Comparison of ENCODE assay signal across 18 cellular contexts in the genomic region with DNA sequence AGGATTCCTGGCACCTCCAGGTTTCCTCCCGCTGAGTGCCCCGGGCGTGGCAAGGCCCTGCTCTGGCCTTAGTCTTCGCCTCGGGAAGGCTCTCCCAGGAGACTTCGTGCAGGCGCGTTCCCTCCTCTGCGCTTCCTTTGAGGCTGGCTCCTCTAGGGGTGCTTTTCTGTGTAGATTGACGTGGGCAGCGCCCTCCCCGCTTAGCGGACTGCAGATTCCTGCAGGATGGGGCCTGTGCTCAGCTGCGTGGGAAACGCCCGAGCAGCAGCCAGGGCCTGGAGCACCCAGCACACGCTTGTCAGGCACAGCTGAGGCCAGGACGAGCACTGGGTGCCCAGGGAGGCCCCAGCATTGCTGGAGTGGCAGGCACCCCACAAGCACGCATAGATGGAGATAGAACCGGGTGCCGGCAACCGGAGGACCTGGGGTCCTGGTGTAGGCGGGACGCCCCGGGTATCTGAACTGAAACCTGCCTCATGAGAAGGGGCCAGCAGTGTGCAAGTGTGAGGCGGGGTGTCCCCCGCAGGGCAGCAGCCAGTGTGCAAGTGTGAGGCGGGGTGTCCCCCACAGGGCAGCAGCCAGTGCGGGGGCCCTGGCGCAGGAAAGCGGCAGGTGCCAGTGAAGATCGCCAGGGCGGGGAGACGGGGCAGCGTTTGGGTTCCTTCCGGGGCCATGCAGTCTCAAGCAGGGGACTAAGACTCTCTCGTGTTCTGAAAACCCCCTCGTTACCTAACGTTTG. TPM values are rescaled to one million over a fixed set of nuclear protein-coding genes. Genes with fewer than 3 reads are reported as not detected.
DNase-seq lines count a peak whose midpoint lies in the region; ATAC-seq and TF ChIP-seq lines count a peak whose summit lies in the region.
"Had no signal": no experiment of that assay in that cellular context is flagged by ENCODE, and none has a peak within 500 bp of the region (broad histone marks: within the 10 kb centered on the region; RNA-seq: fewer than 3 reads in every experiment).

No MANE protein-coding gene starts in this region.

- peaks cover 3% of the 10 kb centered on the region for H3K9me3 Mint-ChIP-seq in activated CD4-positive, alpha-beta memory T cell treated with anti-CD3 and anti-CD28 coated beads for 36 hours

- H3K4me3 Mint-ChIP-seq in activated CD4-positive, alpha-beta memory T cell treated with anti-CD3 and anti-CD28 coated beads for 36 hours, result no peak overlapping the region

- CTCF ChIA-PET in HCT116 (lab: Charles Lee), result no interaction called here
- CTCF ChIA-PET in activated CD4-positive, alpha-beta memory T cell treated with anti-CD3 and anti-CD28 coated beads for 36 hours (lab: Charles Lee), result no interaction called here

- RAD21 ChIA-PET in HCT116 (lab: Charles Lee; ENCODE audit: low non-redundant PET in 1 of 2, low total read pairs in 2 of 2, uncharacterized antibody in 2 of 2, unreplicated experiment in 2 of 2), result no interaction called here

- peak overlapping the region in 2 of 11 experiments; percentile 15 to 28; a peak in 2 of 22 replicates for H3K4me2 ChIP-seq in BLaER1 treated with 17β-estradiol and CSF1 and Interleukin-3, amounts not matched to agents 10 nM and 100 nM
- H3K4me2 ChIP-seq in HCT116 (ENCODE audit: low read length), result no peak overlapping the region
- H3K4me2 ChIP-seq: GM23338 had no signal

- peaks cover 4% of the 10 kb centered on the region for H3K27me3 Mint-ChIP-seq in activated CD4-positive, alpha-beta memory T cell treated with anti-CD3 and anti-CD28 coated beads for 36 hours

- no peaks in the 10 kb centered on the region for H3K27me3 ChIP-seq in BLaER1 treated with 17β-estradiol and CSF1 and Interleukin-3, amounts not matched to agents 10 nM and 100 nM
- no peaks in the 10 kb centered on the region for H3K27me3 ChIP-seq in HCT116 (ENCODE audit: insufficient read depth, low read length)
- no peaks in the 10 kb centered on the region for H3K27me3 ChIP-seq in dorsolateral prefrontal cortex
- H3K27me3 ChIP-seq in psoas muscle (ENCODE audit: insufficient read depth in 3 of 3, low read length in 2 of 3), result no peaks in the 10 kb centered on the region

- WGBS in psoas muscle, 3 donors, result 68 to 82% (median 75%) methylated on average over 36 to 39 of the region's 39 CpGs

- DNase-seq in HCT116 (ENCODE audit: low read depth, low spot score) (no peak), dorsolateral prefrontal cortex (peak in 2 of 10 donors; percentile 47 to 64), psoas muscle (no peak)
- DNase-seq in activated CD4-positive, alpha-beta memory T cell treated with anti-CD3 and anti-CD28 coated beads for 36 hours, result no peak
- DNase-seq in activated CD4-positive, alpha-beta T cell treated with anti-CD3 and anti-CD28 coated beads for 48 hours, result no peak
- DNase-seq: ACHN; AML-193; Calu3; CD4-positive, alpha-beta memory T cell; DMS53; KG1; NCI-H1436; NCI-H2029 treated with DMSO at 0.1 percent for 48 hours; NCI-H524; SIG-M5 had no signal

- no peak for TF ChIP-seq RAD21 in HCT116 (IDR thresholded peaks at IDR 0.05; ENCODE audit: low read depth)

- peaks cover 15% of the 10 kb centered on the region for H3K79me2 ChIP-seq in HCT116 (ENCODE audit: insufficient read depth, low read length)

- BruUV-seq in HCT116 (replicated peaks; lab: Mats Ljungman, UMichigan), result no TSS peak

- H3K27ac ChIP-seq in BLaER1 treated with 17β-estradiol and CSF1 and Interleukin-3, amounts not matched to agents 10 nM and 100 nM, result no peak overlapping the region
- H3K27ac ChIP-seq in HCT116 (ENCODE audit: low read depth, low read length), result peak overlapping the region; percentile 20; the same call in 1 of the 2 replicates
- peak overlapping the region; percentile 55 to 100 (median 96) for H3K27ac ChIP-seq in dorsolateral prefrontal cortex
- H3K27ac ChIP-seq in psoas muscle, result peak overlapping the region; percentile 30

- peaks cover 19% of the 10 kb centered on the region for H3K36me3 Mint-ChIP-seq in activated CD4-positive, alpha-beta memory T cell treated with anti-CD3 and anti-CD28 coated beads for 36 hours

- H3K27ac Mint-ChIP-seq in activated CD4-positive, alpha-beta memory T cell treated with anti-CD3 and anti-CD28 coated beads for 36 hours, result no peak overlapping the region
- H3K27ac Mint-ChIP-seq: GM23338 had no signal

- H4K20me1 ChIP-seq in BLaER1 treated with 17β-estradiol and CSF1 and Interleukin-3, amounts not matched to agents 10 nM and 100 nM, result peaks cover 20 to 66% (median 36%) of the 10 kb centered on the region in 11 experiments; a peak in 18 of 22 replicates
- no peaks in the 10 kb centered on the region for H4K20me1 ChIP-seq in HCT116 (ENCODE audit: insufficient read depth)

- ATAC-seq in HCT116 (no peak), psoas muscle (no peak), HG02610 (IDR thresholded peaks at IDR 0.05; ENCODE audit: unreplicated experiment) (no peak)
- ATAC-seq: GM23338 had no signal

- intact Hi-C loops in HCT116 (cut with micrococcal nuclease), result no loop called here
- intact Hi-C loops in dorsolateral prefrontal cortex (cut with DNase I), result no loop called here
- intact Hi-C loops in psoas muscle (cut with DNase I), result no loop called here
- intact Hi-C loops in activated CD4-positive, alpha-beta memory T cell treated with anti-CD3 and anti-CD28 coated beads for 36 hours (cut with micrococcal nuclease), result no loop called here

- H3K4me1 ChIP-seq in BLaER1 treated with 17β-estradiol and CSF1 and Interleukin-3, amounts not matched to agents 10 nM and 100 nM, result peaks cover 16 to 34% (median 24%) of the 10 kb centered on the region in 10 experiments
- H3K4me1 ChIP-seq in HCT116 (ENCODE audit: control insufficient read depth in 1 of 2, insufficient read depth in 2 of 2, low read length in 2 of 2) (peaks cover 5 to 16% of the 10 kb centered on the region in 2 experiments), psoas muscle (peaks cover 40% of the 10 kb centered on the region)

- TF ChIP-seq CTCF in HCT116 (IDR thresholded peaks at IDR 0.05 in 2 of 3, conservative IDR thresholded peaks at IDR 0.05 in 1 of 3; ENCODE audit: borderline replicate concordance in 1 of 3, insufficient read depth in 1 of 3, low read depth in 2 of 3, low read length in 2 of 3) (no peak), dorsolateral prefrontal cortex (IDR thresholded peaks at IDR 0.05 in 54 of 56, conservative IDR thresholded peaks at IDR 0.05 in 2 of 56; ENCODE audit: low read depth in 1 of 56, partially characterized antibody in 56 of 56) (no peak), psoas muscle (IDR thresholded peaks at IDR 0.05) (no peak)

- TF ChIP-seq POLR2A in HCT116 (IDR thresholded peaks at IDR 0.05; ENCODE audit: borderline replicate concordance, extremely low read depth, insufficient read depth, insufficient read length), result no peak

- POLR2A ChIA-PET in HCT116 (lab: Charles Lee), result interaction anchor here (0.6 kb wide), 1 partner anchor 118 kb away, joined by 3 read pairs; no protein-coding TSS in a partner anchor
- POLR2A ChIA-PET in activated CD4-positive, alpha-beta memory T cell treated with anti-CD3 and anti-CD28 coated beads for 36 hours (lab: Charles Lee), result interaction anchor here (0.6 kb wide), 1 partner anchor 330 kb away, joined by 3 read pairs; no protein-coding TSS in a partner anchor

- H3K4me3 ChIP-seq in BLaER1 treated with 17β-estradiol and CSF1 and Interleukin-3, amounts not matched to agents 10 nM and 100 nM, result no peak overlapping the region
- H3K4me3 ChIP-seq in HCT116 (replicated peaks in 1 of 2; ENCODE audit: low read depth in 1 of 2, low read length in 2 of 2) (no peak overlapping the region), dorsolateral prefrontal cortex (peak overlapping the region in 44 of 59 donors; percentile 4 to 62 (median 32)), psoas muscle (no peak overlapping the region)
- H3K4me3 ChIP-seq: GM23338 had no signal

- H3K9ac ChIP-seq in BLaER1 treated with 17β-estradiol and CSF1 and Interleukin-3, amounts not matched to agents 10 nM and 100 nM, result peak overlapping the region in 7 of 11 experiments; percentile 18 to 94 (median 42); a peak in 6 of 22 replicates
- no peak overlapping the region for H3K9ac ChIP-seq in HCT116 (ENCODE audit: low read length)

- peaks cover 23% of the 10 kb centered on the region for H3K4me1 Mint-ChIP-seq in activated CD4-positive, alpha-beta memory T cell treated with anti-CD3 and anti-CD28 coated beads for 36 hours (ENCODE audit: low read depth)

- H3K36me3 ChIP-seq in BLaER1 treated with 17β-estradiol and CSF1 and Interleukin-3, amounts not matched to agents 10 nM and 100 nM, result peaks cover 41 to 62% (median 60%) of the 10 kb centered on the region in 11 experiments
- peaks cover 0 to 9% of the 10 kb centered on the region in 2 experiments; a peak in 2 of 4 replicates for H3K36me3 ChIP-seq in HCT116 (ENCODE audit: control insufficient read depth in 1 of 2, insufficient read depth in 2 of 2, low read length in 2 of 2)
- H3K36me3 ChIP-seq in psoas muscle (ENCODE audit: insufficient read depth in 1 of 2, low read depth in 1 of 2), result peaks cover 5 to 55% of the 10 kb centered on the region in 2 donors

- H3K9me2 ChIP-seq in HCT116 (ENCODE audit: insufficient read depth), result no peaks in the 10 kb centered on the region

- no peak overlapping the region for H2AFZ ChIP-seq in HCT116 (ENCODE audit: low read depth, low read length, poor library complexity, severe bottlenecking)
- H2AFZ ChIP-seq: GM23338 had no signal

- no peaks in the 10 kb centered on the region for H3K9me3 ChIP-seq in BLaER1 treated with 17β-estradiol and CSF1 and Interleukin-3, amounts not matched to agents 10 nM and 100 nM (replicated peaks in 1 of 11)
- H3K9me3 ChIP-seq in HCT116 (ENCODE audit: control insufficient read depth in 1 of 2, insufficient read depth in 1 of 2, low read depth in 1 of 2, low read length in 2 of 2) (no peaks in the 10 kb centered on the region), psoas muscle (no peaks in the 10 kb centered on the region)

RNA-seq across cellular contexts. Expression of a gene that starts 3.4 kb away (rescaled TPM):
- total RNA-seq in HCT116 (2021; ENCODE audit: unreplicated experiment) (114 TPM), dorsolateral prefrontal cortex (100 to 1,000 TPM; 105 to 222 (median 151) TPM), psoas muscle (100 to 1,000 TPM; 230 to 338 (median 308) TPM)
- polyA plus RNA-seq in HCT116 (2012), result 110 and 137 TPM in 2 replicates
- 100 to 1,000 TPM; 177 to 423 (median 294) TPM for polyA plus RNA-seq in psoas muscle
- total RNA-seq in activated CD4-positive, alpha-beta memory T cell treated with anti-CD3 and anti-CD28 coated beads for 36 hours, result 100 to 1,000 TPM; 117 to 119 TPM

RNA-seq across cellular contexts. Expression of a gene that starts 14.2 kb away (rescaled TPM):
- total RNA-seq in HCT116 (2021; ENCODE audit: unreplicated experiment) (102 TPM), dorsolateral prefrontal cortex (10 to 100 TPM; 30.0 to 91.1 (median 47.4) TPM), psoas muscle (100 to 1,000 TPM; 227 to 339 (median 232) TPM)
- 105 and 119 TPM in 2 replicates for polyA plus RNA-seq in HCT116 (2012)
- polyA plus RNA-seq in psoas muscle, result 100 to 1,000 TPM; 162 to 464 (median 351) TPM
- total RNA-seq in activated CD4-positive, alpha-beta memory T cell treated with anti-CD3 and anti-CD28 coated beads for 36 hours, result 10 to 100 TPM; 21.0 to 21.1 TPM

RNA-seq across cellular contexts. Expression of a gene that starts 20.3 kb away (rescaled TPM):
- total RNA-seq in HCT116 (2021; ENCODE audit: unreplicated experiment) (191 TPM), dorsolateral prefrontal cortex (100 to 1,000 TPM in 3 of 120 experiments, 10 to 100 TPM in 117; 46.4 to 115 (median 70.5) TPM), psoas muscle (100 to 1,000 TPM in 1 of 4 donors, 10 to 100 TPM in 3; 59.9 to 122 (median 86.9) TPM)
- 98.2 and 111 TPM in 2 replicates for polyA plus RNA-seq in HCT116 (2012)
- polyA plus RNA-seq in psoas muscle, result 100 to 1,000 TPM in 1 of 3 donors, 10 to 100 TPM in 2; 68.9 to 103 (median 94.1) TPM
- 100 to 1,000 TPM; 226 to 242 TPM for total RNA-seq in activated CD4-positive, alpha-beta memory T cell treated with anti-CD3 and anti-CD28 coated beads for 36 hours

RNA-seq across cellular contexts. Expression of a gene that starts 51.1 kb away (rescaled TPM):
- 1,862 TPM for total RNA-seq in HCT116 (2021; ENCODE audit: unreplicated experiment)
- polyA plus RNA-seq in HCT116 (2012), result 2,807 and 2,860 TPM in 2 replicates
- total RNA-seq in dorsolateral prefrontal cortex, result 100 to 1,000 TPM; 343 to 670 (median 497) TPM
- 100 to 1,000 TPM; 697 to 992 (median 943) TPM for total RNA-seq in psoas muscle
- polyA plus RNA-seq in psoas muscle, result 1,000 to 10,000 TPM; 2,739 to 4,077 (median 3,158) TPM
- total RNA-seq in activated CD4-positive, alpha-beta memory T cell treated with anti-CD3 and anti-CD28 coated beads for 36 hours, result 1,000 to 10,000 TPM; 1,642 to 1,717 TPM

Comparison
In these comparisons a context has a peak if more than half of its experiments do, and no peak if none do; other contexts are left out.
1. H3K27ac ChIP-seq: peak in HCT116 (single experiment), dorsolateral prefrontal cortex (59 of 59) and psoas muscle (single experiment); none in BLaER1 treated with 17β-estradiol and CSF1 and Interleukin-3, amounts not matched to agents 10 nM and 100 nM (0 of 11).
2. H3K4me3 ChIP-seq: peak in dorsolateral prefrontal cortex (44 of 59); none in BLaER1 treated with 17β-estradiol and CSF1 and Interleukin-3, amounts not matched to agents 10 nM and 100 nM (0 of 10), HCT116 (0 of 2) and psoas muscle (single experiment).